13 cellular contexts compared by ENCODE assay signal in the genomic region with DNA sequence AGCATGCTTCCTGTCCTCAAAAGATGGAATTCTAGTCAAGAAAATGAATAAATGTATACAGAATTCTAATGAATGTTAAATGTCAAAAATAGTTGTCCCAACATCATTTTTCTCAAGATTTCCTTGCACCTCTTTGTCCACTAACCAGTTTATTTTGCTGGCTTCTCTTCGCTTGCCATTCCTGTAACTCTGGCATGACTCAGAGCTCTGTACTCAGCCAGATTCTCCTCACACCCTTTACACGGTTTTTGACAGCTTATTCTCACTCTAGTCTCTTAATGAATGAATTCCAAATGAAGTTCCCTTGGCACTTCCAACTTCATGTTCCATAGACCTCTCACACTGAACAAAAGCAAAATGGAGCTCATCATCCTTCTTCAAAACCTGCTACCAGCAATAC.
"Had no signal": no experiment of that assay in that cellular context is flagged by ENCODE, and none has a peak within 500 bp of the region (broad histone marks: within the 10 kb centered on the region; RNA-seq: fewer than 3 reads in every experiment).

No MANE protein-coding gene starts in this region.

- DNase-seq: activated CD4-positive, alpha-beta T cell treated with anti-CD3 and anti-CD28 coated beads, Interleukin-2, amount 10 ng/mL, durations not matched to agents 7 days and 5 days; activated CD4-positive, CD25-positive, alpha-beta regulatory T cell; activated CD8-positive, alpha-beta memory T cell treated with anti-CD3 and anti-CD28 coated beads for 24 hours; activated naive CD4-positive, alpha-beta T cell treated with Interleukin-2 at 50 U/mL for 16 hours; body of pancreas; effector memory CD4-positive, alpha-beta T cell; heart right ventricle; ovary; sigmoid colon; stimulated activated CD4-positive, alpha-beta T cell treated with anti-CD3 and anti-CD28 coated beads, Interleukin-12 subunit alpha, Interleukin-12 subunit beta, amount 100 ng/mL, for 4 hours; testis had no signal

- H3K9me3 ChIP-seq: body of pancreas, heart right ventricle, sigmoid colon, testis had no signal

- H3K4me3 ChIP-seq: body of pancreas, heart right ventricle, ovary, sigmoid colon, testis had no signal

- H3K27ac ChIP-seq: body of pancreas, epithelial cell of prostate, heart right ventricle, ovary, sigmoid colon, testis had no signal

- H3K36me3 ChIP-seq: heart right ventricle, ovary, sigmoid colon had no signal

- FAIRE-seq: frontal cortex had no signal

- ATAC-seq: body of pancreas, heart right ventricle had no signal

- H3K27me3 ChIP-seq: body of pancreas, heart right ventricle, ovary, sigmoid colon, testis had no signal

- H3K4me1 ChIP-seq: body of pancreas, heart right ventricle, testis had no signal
